Comparison of ENCODE assay signal across 10 cellular contexts in genomic region chr10:117342638-117343037, GRCh38. TPM values are rescaled to one million over a fixed set of nuclear protein-coding genes. Genes with fewer than 3 reads are reported as not detected.
A peak's percentile ranks its signal among the peaks of the same experiment; 100 is the strongest.
DNase-seq lines count a peak whose midpoint lies in the region; ATAC-seq, FAIRE-seq and TF ChIP-seq lines count a peak whose summit lies in the region.
"Had no signal": no experiment of that assay in that cellular context is flagged by ENCODE, and none has a peak within 500 bp of the region (broad histone marks: within the 10 kb centered on the region; RNA-seq: fewer than 3 reads in every experiment).

No MANE protein-coding gene starts in this region.

- no peak overlapping the region for H2BK15ac ChIP-seq in H9 (ENCODE audit: low read depth, low read length)

- DNase-seq in Caki2 (ENCODE audit: low read depth) (peak; percentile 77), H9 (no peak), T-helper 17 cell (no peak), NCI-H524 treated with DMSO at 0.1 percent for 48 hours (lab: John Stamatoyannopoulos, UW) (no peak), GM13976 (ENCODE audit: low spot score) (no peak), GM12891 (ENCODE audit: insufficient read length, low spot score) (no peak), Kasumi-1 (lab: John Stamatoyannopoulos, UW) (no peak)
- DNase-seq: activated CD8-positive, alpha-beta memory T cell treated with anti-CD3 and anti-CD28 coated beads for 24 hours; effector memory CD4-positive, alpha-beta T cell had no signal

- H3K18ac ChIP-seq in H9 (ENCODE audit: insufficient read length, low read depth, low read length): no peak overlapping the region

- peak overlapping the region; percentile 41 for H4K5ac ChIP-seq in H9 (ENCODE audit: insufficient read length, low read depth, low read length)

- no CpG with 5 or more reads among the region's 5 CpGs for WGBS in H9 (ENCODE audit: extremely low coverage, insufficient read length, low lambda C conversion rate)

- H3K36me3 Mint-ChIP-seq in H9 (ENCODE audit: insufficient read depth in 1 of 3, low read depth in 3 of 3): peaks cover 0 to 4% (median 3%) of the 10 kb centered on the region in 3 experiments; a peak in 2 of 7 replicates
- H3K36me3 Mint-ChIP-seq in T-helper 17 cell (ENCODE audit: low read depth): peaks cover 6% of the 10 kb centered on the region

- H3K4me1 ChIP-seq in H9 (ENCODE audit: insufficient read depth, low read length) (peaks cover 21% of the 10 kb centered on the region), iPS-20b (ENCODE audit: insufficient read depth, low read length) (peaks cover 51% of the 10 kb centered on the region)

- H3K27ac ChIP-seq in H9 (ENCODE audit: insufficient read length, low read depth, low read length) (no peak overlapping the region), iPS-20b (ENCODE audit: low read length) (peak overlapping the region; percentile 30)

- no peak overlapping the region for H3K4me2 ChIP-seq in H9 (ENCODE audit: insufficient read depth, insufficient read length, low read length)

- H2BK12ac ChIP-seq in H9 (ENCODE audit: insufficient read length, low read depth, low read length): no peak overlapping the region

- no peak for FAIRE-seq in GM12891 (lab: Jason Lieb, UNC)

- no peak overlapping the region for H3K4me3 ChIP-seq in iPS-20b (ENCODE audit: low read length)

- no peak overlapping the region for H4K8ac ChIP-seq in H9 (replicated peaks; ENCODE audit: insufficient read length, low read depth, low read length)

- no peak overlapping the region for H2AFZ ChIP-seq in H9 (ENCODE audit: low read length)

- H3K79me2 ChIP-seq in H9 (ENCODE audit: insufficient read depth, low read length): peaks cover 6% of the 10 kb centered on the region; the same call in 1 of the 2 replicates

- H3K9me3 ChIP-seq in H9 (ENCODE audit: control insufficient read depth, low read depth, low read length) (no peaks in the 10 kb centered on the region), T-helper 17 cell (ENCODE audit: control insufficient read depth, low read length, poor library complexity, severe bottlenecking) (no peaks in the 10 kb centered on the region), iPS-20b (ENCODE audit: insufficient read depth, low read depth, low read length) (no peaks in the 10 kb centered on the region)

- H2BK5ac ChIP-seq in H9 (ENCODE audit: insufficient read length, low read length): no peak overlapping the region

- H3K23ac ChIP-seq in H9 (ENCODE audit: insufficient read length, low read depth, low read length): no peak overlapping the region

- H3K4me3 Mint-ChIP-seq in H9 (no peak overlapping the region), T-helper 17 cell (no peak overlapping the region)

- H3K27ac Mint-ChIP-seq in H9 (peak overlapping the region; percentile 17 to 72 (median 54); a peak in 4 of 7 replicates), T-helper 17 cell (peak overlapping the region; percentile 24)

- H3K27me3 ChIP-seq in H9 (ENCODE audit: insufficient read depth, low read length) (no peaks in the 10 kb centered on the region), iPS-20b (ENCODE audit: insufficient read depth, low read length) (no peaks in the 10 kb centered on the region)

- H3K23me2 ChIP-seq in H9 (ENCODE audit: insufficient read length, low read depth, low read length, poor library complexity, severe bottlenecking): no peaks in the 10 kb centered on the region

- H3K9me3 Mint-ChIP-seq in H9: no peaks in the 10 kb centered on the region

- no peak for ATAC-seq in T-helper 17 cell

- no peak for TF ChIP-seq CTCF in H9 (conservative IDR thresholded peaks at IDR 0.05)
- no peak for TF ChIP-seq CTCF in GM13976 (IDR thresholded peaks at IDR 0.05; ENCODE audit: borderline replicate concordance, control extremely low read depth, extremely low read depth, insufficient read depth, missing control alignments)

- H3K36me3 ChIP-seq in iPS-20b (ENCODE audit: insufficient read depth, low read depth, low read length): peaks cover 8% of the 10 kb centered on the region; the same call in 1 of the 2 replicates

- in situ Hi-C loops in Caki2 (cut with HindIII; ENCODE audit: low pct_unique_long_range_greater_than_20kb, low sequenced_read_pairs) (no loop called here), GM13976 (cut with MboI; ENCODE audit: low sequenced_read_pairs, unreplicated experiment) (no loop called here)

- no peak overlapping the region for H4K91ac ChIP-seq in H9 (ENCODE audit: insufficient read length, low read depth, low read length)

- peaks cover 60 to 68% of the 10 kb centered on the region in 2 experiments for H3K4me1 Mint-ChIP-seq in H9
- H3K4me1 Mint-ChIP-seq in T-helper 17 cell: peaks cover 45% of the 10 kb centered on the region

- H3T11ph ChIP-seq in H9 (ENCODE audit: low read length): no peak overlapping the region

- peaks cover 4% of the 10 kb centered on the region for H3K79me1 ChIP-seq in H9 (ENCODE audit: insufficient read depth, low read depth, low read length, poor library complexity, severe bottlenecking)

- H3K14ac ChIP-seq in H9 (ENCODE audit: insufficient read depth, low read length): no peak overlapping the region

- H2AK5ac ChIP-seq in H9 (ENCODE audit: insufficient read length, low read length): no peak overlapping the region

- H2BK120ac ChIP-seq in H9 (ENCODE audit: low read depth, low read length, poor library complexity, severe bottlenecking): no peak overlapping the region

- H4K20me1 ChIP-seq in H9 (ENCODE audit: control insufficient read depth, insufficient read depth, insufficient read length): no peaks in the 10 kb centered on the region

- no peak for TF ChIP-seq POLR2A in GM12891 (IDR thresholded peaks at IDR 0.05; ENCODE audit: low read depth, low read length)

- H3K27me3 Mint-ChIP-seq in H9 (ENCODE audit: low read depth): no peaks in the 10 kb centered on the region
- H3K27me3 Mint-ChIP-seq in T-helper 17 cell: no peaks in the 10 kb centered on the region

- H2BK20ac ChIP-seq in H9 (ENCODE audit: low read depth, low read length, poor library complexity, severe bottlenecking): no peak overlapping the region

- H3K4ac ChIP-seq in H9 (ENCODE audit: low read depth, low read length): no peak overlapping the region

- no peak overlapping the region for H3K56ac ChIP-seq in H9 (ENCODE audit: insufficient read length, low read depth, low read length)

- H3K9ac ChIP-seq in H9 (ENCODE audit: extremely low read depth, insufficient read length, low read length) (peak overlapping the region; percentile 54), iPS-20b (ENCODE audit: low read depth, low read length) (peak overlapping the region; percentile 40; the same call in 1 of the 2 replicates)

TF ChIP-seq in GM12891, 5 proteins besides CTCF, POLR2A, EP300 and RAD21:
- no peak for TF ChIP-seq TAF1 (IDR thresholded peaks at IDR 0.05; ENCODE audit: low read depth, low read length)
- no peak for TF ChIP-seq POLR2AphosphoS5 (IDR thresholded peaks at IDR 0.05; ENCODE audit: low read depth, low read length)
- TF ChIP-seq PAX5 (IDR thresholded peaks at IDR 0.05; ENCODE audit: insufficient read depth, low read length, severe bottlenecking): no peak

RNA-seq across cellular contexts. Expression of gene PDZD8, which starts 32.6 kb away (rescaled TPM):
- total RNA-seq in Caki2 (2014; rRNA removed; shearing (Covaris generic); ENCODE audit: low replicate concordance): 31.6 and 47.2 TPM in 2 replicates
- total RNA-seq in H9 (2021) (36.0 and 38.2 TPM in 2 replicates), T-helper 17 cell (10 to 100 TPM; 18.4 to 29.6 TPM)
- 5.0 TPM for polyA plus RNA-seq in GM12891 (2012; ENCODE audit: low read depth, missing spikeins)
